ENCODE assay signal across 34 cellular contexts in the genomic region with DNA sequence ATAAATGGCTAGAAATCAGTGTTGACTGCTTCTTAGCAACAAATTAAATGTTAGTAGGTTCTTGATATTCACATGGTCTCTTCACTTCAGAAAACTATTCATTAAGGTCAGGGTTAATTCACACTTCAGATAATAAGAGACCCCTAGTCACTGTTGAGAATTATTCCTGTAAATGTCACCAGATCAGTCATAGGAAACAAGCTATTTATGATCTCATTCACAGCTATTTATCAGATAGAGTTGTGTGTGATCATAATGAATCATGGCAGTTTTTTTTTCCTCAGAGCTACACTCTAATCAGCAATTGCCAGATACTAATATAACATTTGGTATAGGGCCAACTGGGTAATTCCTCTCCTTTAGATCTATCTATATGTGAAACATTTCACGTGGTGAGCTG.
DNase-seq lines count a peak whose midpoint lies in the region; FAIRE-seq and TF ChIP-seq lines count a peak whose summit lies in the region.
"Had no signal": no experiment of that assay in that cellular context is flagged by ENCODE, and none has a peak within 500 bp of the region (broad histone marks: within the 10 kb centered on the region; RNA-seq: fewer than 3 reads in every experiment).

No MANE protein-coding gene starts in this region.

- H3K4me3 ChIP-seq in bronchial epithelial cell (ENCODE audit: low read depth, low read length): no peak overlapping the region
- H3K4me3 ChIP-seq in retinal pigment epithelial cell (ENCODE audit: low read length): no peak overlapping the region
- H3K4me3 ChIP-seq: BLaER1 treated with 17β-estradiol and CSF1 and Interleukin-3, amounts not matched to agents 10 nM and 100 nM; esophagus muscularis mucosa; lung; mucosa of descending colon; psoas muscle had no signal

- H3K36me3 ChIP-seq in bronchial epithelial cell (ENCODE audit: control insufficient read depth, insufficient read depth, low read length): no peaks in the 10 kb centered on the region
- H3K36me3 ChIP-seq: BLaER1 treated with 17β-estradiol and CSF1 and Interleukin-3, amounts not matched to agents 10 nM and 100 nM; esophagus muscularis mucosa had no signal

- no peaks in the 10 kb centered on the region for H3K36me3 Mint-ChIP-seq in activated naive CD4-positive, alpha-beta T cell treated with anti-CD3 and anti-CD28 coated beads for 36 hours (ENCODE audit: low read depth)
- H3K36me3 Mint-ChIP-seq: activated naive CD8-positive, alpha-beta T cell; IgD-negative memory B cell; natural killer cell had no signal

- H3K4me1 Mint-ChIP-seq in activated naive CD4-positive, alpha-beta T cell treated with anti-CD3 and anti-CD28 coated beads for 36 hours (ENCODE audit: low read depth): no peaks in the 10 kb centered on the region
- H3K4me1 Mint-ChIP-seq: IgD-negative memory B cell, natural killer cell had no signal

- CTCF ChIA-PET in activated naive CD4-positive, alpha-beta T cell treated with anti-CD3 and anti-CD28 coated beads for 36 hours (lab: Charles Lee): no interaction called here

- no peak overlapping the region for H3K4me3 Mint-ChIP-seq in activated naive CD4-positive, alpha-beta T cell treated with anti-CD3 and anti-CD28 coated beads for 36 hours
- H3K4me3 Mint-ChIP-seq: activated naive CD8-positive, alpha-beta T cell; dendritic cell treated with granulocyte-macrophage colony-stimulating factor and Interleukin-4, amounts not matched to agents 40 ng/mL and 50 ng/mL, for 4 days; HFFc6; IgD-negative memory B cell; natural killer cell had no signal

- no peak overlapping the region for H3K27ac Mint-ChIP-seq in activated naive CD4-positive, alpha-beta T cell treated with anti-CD3 and anti-CD28 coated beads for 36 hours
- H3K27ac Mint-ChIP-seq: activated naive CD8-positive, alpha-beta T cell; dendritic cell treated with granulocyte-macrophage colony-stimulating factor and Interleukin-4, amounts not matched to agents 40 ng/mL and 50 ng/mL, for 4 days; HFFc6; IgD-negative memory B cell; natural killer cell had no signal

- H3K9me3 Mint-ChIP-seq in activated naive CD4-positive, alpha-beta T cell treated with anti-CD3 and anti-CD28 coated beads for 36 hours: no peaks in the 10 kb centered on the region
- H3K9me3 Mint-ChIP-seq: dendritic cell treated with granulocyte-macrophage colony-stimulating factor and Interleukin-4, amounts not matched to agents 40 ng/mL and 50 ng/mL, for 4 days; HFFc6 had no signal

- DNase-seq in NCI-H1105 treated with DMSO at 0.1 percent for 48 hours (lab: John Stamatoyannopoulos, UW) (peak; percentile 45), NCI-H748 treated with DMSO at 0.1 percent for 48 hours (lab: John Stamatoyannopoulos, UW) (peak; percentile 70), bronchial epithelial cell (ENCODE audit: low read depth) (peak; percentile 59), retinal pigment epithelial cell (ENCODE audit: low read depth) (peak; percentile 42), GM10266 (ENCODE audit: extremely low spot score) (no peak), NOMO-1 treated with DMSO at 0.1 percent for 48 hours (lab: John Stamatoyannopoulos, UW; ENCODE audit: unreplicated experiment) (no peak)
- no peak for DNase-seq in activated naive CD4-positive, alpha-beta T cell treated with anti-CD3 and anti-CD28 coated beads for 36 hours
- DNase-seq: activated CD4-positive, alpha-beta T cell treated with anti-CD3 and anti-CD28 coated beads, Interleukin-2, amount 50 U/mL, for 1 hour; activated CD4-positive, CD25-positive, alpha-beta regulatory T cell; activated effector memory CD4-positive, alpha-beta T cell treated with Interleukin-2 at 50 U/mL for 16 hours; activated T-cell treated with anti-CD3 and anti-CD28 coated beads, Interleukin-2, amount 50 U/mL, for 1 hour; anterior cingulate cortex; central memory CD4-positive, alpha-beta T cell; DMS79; foreskin melanocyte; GDM1; GOT3; HFFc6; mucosa of descending colon; MV-4-11; natural killer cell; NCI-H1930; NCI-H82; occipital lobe; psoas muscle; stimulated activated CD4-positive, alpha-beta T cell treated with anti-CD3 and anti-CD28 coated beads, Interleukin-4, amount 100 ng/mL, for 24 hours; T-helper 1 cell; trophoblast cell had no signal

- no peak for FAIRE-seq in bronchial epithelial cell (lab: Jason Lieb, UNC)

- intact Hi-C loops in activated naive CD4-positive, alpha-beta T cell treated with anti-CD3 and anti-CD28 coated beads for 36 hours (cut with micrococcal nuclease): no loop called here

- TF ChIP-seq CTCF in bronchial epithelial cell (IDR thresholded peaks at IDR 0.05; ENCODE audit: insufficient read depth, low read length, severe bottlenecking): no peak
- TF ChIP-seq CTCF in retinal pigment epithelial cell (conservative IDR thresholded peaks at IDR 0.05; ENCODE audit: low read depth, low read length): no peak
- no peak for TF ChIP-seq CTCF in GM10266 (IDR thresholded peaks at IDR 0.05; ENCODE audit: control insufficient read depth, insufficient read depth, low read depth, missing control alignments)

- H3K27me3 ChIP-seq in bronchial epithelial cell (ENCODE audit: control insufficient read depth, insufficient read depth, low read length): no peaks in the 10 kb centered on the region
- H3K27me3 ChIP-seq: BLaER1 treated with 17β-estradiol and CSF1 and Interleukin-3, amounts not matched to agents 10 nM and 100 nM; esophagus muscularis mucosa had no signal

- H3K27me3 Mint-ChIP-seq in activated naive CD4-positive, alpha-beta T cell treated with anti-CD3 and anti-CD28 coated beads for 36 hours (ENCODE audit: low read depth): no peaks in the 10 kb centered on the region
- H3K27me3 Mint-ChIP-seq: activated naive CD8-positive, alpha-beta T cell; dendritic cell treated with granulocyte-macrophage colony-stimulating factor and Interleukin-4, amounts not matched to agents 40 ng/mL and 50 ng/mL, for 4 days; IgD-negative memory B cell had no signal

Comparison
In these comparisons a context has a peak if more than half of its experiments do, and no peak if none do; other contexts are left out.
1. DNase-seq: peak in NCI-H1105 treated with DMSO at 0.1 percent for 48 hours (single experiment), NCI-H748 treated with DMSO at 0.1 percent for 48 hours (single experiment), bronchial epithelial cell (single experiment) and retinal pigment epithelial cell (single experiment); none in GM10266 (single experiment), NOMO-1 treated with DMSO at 0.1 percent for 48 hours (single experiment) and activated naive CD4-positive, alpha-beta T cell treated with anti-CD3 and anti-CD28 coated beads for 36 hours (single experiment).